25 cellular contexts compared by ENCODE assay signal in genomic region chr14:55121146-55121545, GRCh38. TPM values are rescaled to one million over a fixed set of nuclear protein-coding genes. Genes with fewer than 3 reads are reported as not detected.
DNase-seq lines count a peak whose midpoint lies in the region; ATAC-seq, FAIRE-seq and TF ChIP-seq lines count a peak whose summit lies in the region.
"Had no signal": no experiment of that assay in that cellular context is flagged by ENCODE, and none has a peak within 500 bp of the region (broad histone marks: within the 10 kb centered on the region; RNA-seq: fewer than 3 reads in every experiment).

No MANE protein-coding gene starts in this region.

- TF ChIP-seq EP300 in H1 (IDR thresholded peaks at IDR 0.05; ENCODE audit: borderline replicate concordance in 1 of 2, low read depth in 2 of 2, low read length in 2 of 2) (no peak), transverse colon (IDR thresholded peaks at IDR 0.05; ENCODE audit: low read depth) (no peak)

- H2AFZ ChIP-seq in H1 (ENCODE audit: low read length): peak overlapping the region; percentile 13; the same call in 1 of the 2 replicates

- CTCF ChIA-PET in H1 (lab: Charles Lee; ENCODE audit: partially characterized antibody): no interaction called here

- DNase-seq in right atrium auricular region (ENCODE audit: low spot score) (no peak), left ventricle myocardium superior (no peak), H1 (ENCODE audit: low read depth in 1 of 2, low spot score in 2 of 2) (no peak), transverse colon (peak; percentile 69), germinal center (ENCODE audit: low spot score) (no peak), T1000 (lab: John Stamatoyannopoulos, UW) (no peak)
- DNase-seq: activated CD4-positive, alpha-beta T cell treated with anti-CD3 and anti-CD28 coated beads, Interleukin-2, amount 50 U/mL, for 4 hours; activated naive CD4-positive, alpha-beta T cell treated with Interleukin-2 at 50 U/mL for 16 hours; activated T-cell treated with anti-CD3 and anti-CD28 coated beads, Interleukin-2, amount 50 U/mL, for 72 hours; DMS153; effector CD8-positive, alpha-beta T cell; foreskin keratinocyte; H9; KBM-7; NCI-H1105; NCI-H187 treated with DMSO at 0.1 percent for 48 hours; NCI-H69; sigmoid colon; stimulated activated CD4-positive, alpha-beta T cell treated with anti-CD3 and anti-CD28 coated beads, Interleukin-15, amount 100 ng/mL, for 24 hours; stimulated activated naive B cell treated with anti-CD40 and anti-IgM and Interleukin-4, amounts not matched to agents 10 μg/mL and 1 μg/mL and 100 μg/mL, for 72 hours; T-cell had no signal

- H3K27me3 ChIP-seq in right atrium auricular region: no peaks in the 10 kb centered on the region
- no peaks in the 10 kb centered on the region; a peak in 2 of 7 replicates for H3K27me3 ChIP-seq in H1 (replicated peaks in 1 of 4; ENCODE audit: control insufficient read depth in 3 of 4, extremely low read depth in 1 of 4, insufficient read depth in 3 of 4, low read length in 3 of 4)
- no peaks in the 10 kb centered on the region for H3K27me3 ChIP-seq in mucosa of stomach (ENCODE audit: control insufficient read depth, insufficient read depth, low read length)
- H3K27me3 ChIP-seq in transverse colon: no peaks in the 10 kb centered on the region
- H3K27me3 ChIP-seq: foreskin keratinocyte, sigmoid colon had no signal

- no peak overlapping the region for H3K56ac ChIP-seq in H1 (replicated peaks; ENCODE audit: insufficient read length, low read depth, low read length)

- no peak overlapping the region for H4K8ac ChIP-seq in H1 (ENCODE audit: extremely low read depth, insufficient read depth, low read length)

- H2BK120ac ChIP-seq in H1 (replicated peaks; ENCODE audit: low read depth, low read length): no peak overlapping the region

- H4K91ac ChIP-seq in H1 (replicated peaks; ENCODE audit: insufficient read length, low read length): no peak overlapping the region

- TF ChIP-seq POLR2A in H1 (IDR thresholded peaks at IDR 0.05; ENCODE audit: control extremely low read depth in 1 of 2, low read depth in 2 of 2, low read length in 2 of 2) (no peak), transverse colon (IDR thresholded peaks at IDR 0.05) (no peak)

- no peak overlapping the region for H3K23ac ChIP-seq in H1 (ENCODE audit: insufficient read length)

- H3K9me3 ChIP-seq in right atrium auricular region (no peaks in the 10 kb centered on the region), H1 (ENCODE audit: insufficient read depth in 2 of 2, low read depth in 1 of 2, low read length in 1 of 2) (no peaks in the 10 kb centered on the region), mucosa of stomach (ENCODE audit: control insufficient read depth, low read length) (no peaks in the 10 kb centered on the region), transverse colon (no peaks in the 10 kb centered on the region)
- H3K9me3 ChIP-seq: sigmoid colon, thoracic aorta had no signal

- H3K79me1 ChIP-seq in H1 (ENCODE audit: low read depth, low read length): no peaks in the 10 kb centered on the region

- FAIRE-seq in H1 (lab: Jason Lieb, UNC): no peak
- FAIRE-seq: A204.1 had no signal

- peaks cover 0 to 85% of the 10 kb centered on the region in 2 donors for H3K4me1 ChIP-seq in right atrium auricular region
- H3K4me1 ChIP-seq in H1 (replicated peaks in 1 of 4; ENCODE audit: control insufficient read depth in 3 of 4, insufficient read depth in 4 of 4, low read length in 3 of 4): no peaks in the 10 kb centered on the region
- H3K4me1 ChIP-seq in mucosa of stomach (ENCODE audit: control insufficient read depth, insufficient read depth, low read length): peaks cover 88% of the 10 kb centered on the region
- peaks cover 17 to 94% (median 62%) of the 10 kb centered on the region in 4 donors for H3K4me1 ChIP-seq in transverse colon

- H2BK15ac ChIP-seq in H1 (ENCODE audit: low read length): no peak overlapping the region

- no peak for ATAC-seq in left ventricle myocardium superior
- no peak for ATAC-seq in HG02759 (IDR thresholded peaks at IDR 0.05; ENCODE audit: unreplicated experiment)
- ATAC-seq: activated T-cell treated with anti-CD3 and anti-CD28 coated beads, Interleukin-2, amount 50 U/mL, for 72 hours; foreskin keratinocyte; stimulated activated naive B cell treated with anti-CD40 and anti-IgM and Interleukin-4, amounts not matched to agents 10 μg/mL and 1 μg/mL and 100 μg/mL, for 72 hours; T-cell had no signal

- H3K9ac ChIP-seq in H1 (replicated peaks in 1 of 4; ENCODE audit: extremely low read depth in 1 of 4, low read depth in 3 of 4, low read length in 3 of 4) (no peak overlapping the region), mucosa of stomach (ENCODE audit: low read length) (peak overlapping the region; percentile 7)

- TF ChIP-seq RAD21 in H1 (IDR thresholded peaks at IDR 0.05 in 1 of 2, conservative IDR thresholded peaks at IDR 0.05 in 1 of 2; ENCODE audit: low read depth in 2 of 2, low read length in 2 of 2): no peak

- no peak overlapping the region for H2BK5ac ChIP-seq in H1 (ENCODE audit: low read depth, low read length)

- H3K18ac ChIP-seq in H1 (ENCODE audit: extremely low read depth, low read length): no peak overlapping the region

- no peaks in the 10 kb centered on the region for H3K79me2 ChIP-seq in H1 (ENCODE audit: control insufficient read depth in 1 of 2, insufficient read depth in 2 of 2, low read length in 2 of 2)

- no peak overlapping the region for H2AK5ac ChIP-seq in H1 (ENCODE audit: low read depth, low read length)

- intact Hi-C loops in left ventricle myocardium superior (cut with micrococcal nuclease) (no loop called here), transverse colon (cut with DNase I; ENCODE audit: low total_unique reads) (no loop called here)

- H4K5ac ChIP-seq in H1 (ENCODE audit: insufficient read length, low read depth, low read length): no peak overlapping the region

- H3K4me3 ChIP-seq in right atrium auricular region (no peak overlapping the region), H1 (ENCODE audit: extremely low read depth in 1 of 4, insufficient read depth in 2 of 4, low read depth in 3 of 4, low read length in 4 of 4) (no peak overlapping the region), mucosa of stomach (ENCODE audit: low read length) (no peak overlapping the region), transverse colon (no peak overlapping the region)
- H3K4me3 ChIP-seq: sigmoid colon, thoracic aorta had no signal

- no peak overlapping the region for H3K4me2 ChIP-seq in H1 (ENCODE audit: insufficient read depth in 1 of 2, low read depth in 2 of 2, low read length in 2 of 2)

- in situ Hi-C loops in transverse colon (cut with MboI; ENCODE audit: low pct_ligation_motif_present in 1 of 4, low pct_unique_long_range_greater_than_20kb in 1 of 4, low sequenced_read_pairs in 3 of 4): no loop called here

- 93% methylated on average over 6 of the region's 6 CpGs; no CpG with 5 or more reads in 1 of the 2 experiments for WGBS in H1 (ENCODE audit: extremely low coverage in 1 of 2, insufficient coverage in 1 of 2, insufficient read length in 1 of 2, insufficient replicate concordance in 2 of 2, low coverage in 1 of 2, low lambda C conversion rate in 2 of 2, missing lambda C conversion rate in 1 of 2), 2 experiments
- WGBS in transverse colon (ENCODE audit: low coverage in 1 of 2), 2 donors: 53 to 69% methylated on average over 4 to 6 of the region's 6 CpGs

- H3K27ac ChIP-seq in right atrium auricular region (peak overlapping the region; percentile 52 to 80), H1 (ENCODE audit: low read depth, low read length) (no peak overlapping the region), transverse colon (peak overlapping the region; percentile 93 to 99 (median 98))
- H3K27ac ChIP-seq: foreskin keratinocyte, sigmoid colon, thoracic aorta had no signal

- no peaks in the 10 kb centered on the region for H3K36me3 ChIP-seq in right atrium auricular region
- H3K36me3 ChIP-seq in H1 (ENCODE audit: control insufficient read depth in 2 of 4, insufficient read depth in 4 of 4, low read length in 3 of 4): no peaks in the 10 kb centered on the region
- no peaks in the 10 kb centered on the region for H3K36me3 ChIP-seq in mucosa of stomach (ENCODE audit: control insufficient read depth, insufficient read depth, low read length)
- H3K36me3 ChIP-seq in transverse colon: no peaks in the 10 kb centered on the region
- H3K36me3 ChIP-seq: sigmoid colon, thoracic aorta had no signal

- no peak overlapping the region for H3K14ac ChIP-seq in H1 (ENCODE audit: insufficient read length)

- no peaks in the 10 kb centered on the region; the same call in 1 of the 2 replicates for H3K23me2 ChIP-seq in H1 (ENCODE audit: low read depth, low read length)

- TF ChIP-seq CTCF in right atrium auricular region (IDR thresholded peaks at IDR 0.05): no peak
- no peak for TF ChIP-seq CTCF in H1 (IDR thresholded peaks at IDR 0.05; ENCODE audit: control extremely low read depth in 1 of 3, insufficient read depth in 1 of 3, low read depth in 1 of 3, low read length in 3 of 3)
- TF ChIP-seq CTCF in transverse colon (IDR thresholded peaks at IDR 0.05): no peak

- POLR2A ChIA-PET in H1 (lab: Charles Lee; ENCODE audit: partially characterized antibody): no interaction called here

- H2BK20ac ChIP-seq in H1 (ENCODE audit: low read length): no peak overlapping the region

- no peak overlapping the region for H3K4ac ChIP-seq in H1 (replicated peaks; ENCODE audit: insufficient read length, low read depth, low read length)

- no peaks in the 10 kb centered on the region for H4K20me1 ChIP-seq in H1 (replicated peaks in 1 of 2; ENCODE audit: control insufficient read depth in 1 of 2, insufficient read depth in 2 of 2, low read length in 2 of 2)

- H2BK12ac ChIP-seq in H1 (ENCODE audit: low read depth, low read length): no peak overlapping the region

TF ChIP-seq in H1, 55 proteins besides CTCF, POLR2A, EP300 and RAD21 (continues in another document):
- TF ChIP-seq CBX5 (IDR thresholded peaks at IDR 0.05; ENCODE audit: low read depth, low read length) (no peak), NRF1 (IDR thresholded peaks at IDR 0.05; ENCODE audit: low read depth, low read length) (no peak), CREB1 (IDR thresholded peaks at IDR 0.05) (no peak), SRF (IDR thresholded peaks at IDR 0.05; ENCODE audit: low read depth, low read length) (no peak), FOSL1 (IDR thresholded peaks at IDR 0.05; ENCODE audit: insufficient read depth, low read depth, low read length) (no peak), SIX5 (IDR thresholded peaks at IDR 0.05; ENCODE audit: low read depth, low read length) (no peak)

RNA-seq across cellular contexts. Expression of gene LGALS3, which starts 7.9 kb away (rescaled TPM):
- total RNA-seq in right atrium auricular region (100 to 1,000 TPM; 178 to 184 TPM), left ventricle myocardium superior (249 TPM), transverse colon (1,000 to 10,000 TPM in 3 of 4 donors, 100 to 1,000 TPM in 1; 388 to 2,805 (median 1,702) TPM)
- total RNA-seq in H1 (2021; fragmentation: NEBNext Ultra II Directional; extraction: Animal tissue kit (Norgen Biotek cat#: 25700)): 8.8 and 9.7 TPM in 2 replicates
- 12.8 and 14.5 TPM in 2 replicates for polyA plus RNA-seq in H1 (2011; rRNA removed)
- polyA plus RNA-seq in H1 (2011; cell fraction: cytosol; rRNA removed): 9.1 TPM
- 8.5 TPM for polyA plus RNA-seq in H1 (2011; cell fraction: nucleus; rRNA removed)
- polyA plus RNA-seq in H1 (2012, experiment 1 of 2): 7.0 to 9.3 TPM (median 8.1 TPM) in 4 replicates
- polyA plus RNA-seq in H1 (2012, experiment 2 of 2): 13.8 TPM
- polyA plus RNA-seq in H1 (2013, experiment 1 of 2): 9.8 TPM
- polyA plus RNA-seq in H1 (2013, experiment 2 of 2): 8.3 TPM
- 2.7 and 2.9 TPM in 2 replicates for polyA minus RNA-seq in H1 (2011; rRNA and poly(A)+ RNA removed)
- 5.5 TPM for polyA minus RNA-seq in H1 (2011; cell fraction: cytosol; rRNA and poly(A)+ RNA removed)
- polyA minus RNA-seq in H1 (2011; cell fraction: nucleus; rRNA and poly(A)+ RNA removed): 5.4 TPM

Comparison
In these comparisons a context has a peak if more than half of its experiments do, and no peak if none do; other contexts are left out.
1. RNA of gene LGALS3, which starts 7.9 kb away (total RNA-seq): 388 to 2,805 TPM in transverse colon, 249 TPM in left ventricle myocardium superior (single experiment) and 178 to 184 TPM in right atrium auricular region; 8.8 to 9.7 TPM in H1; every median in the first group is over 10 times any median in the second.